Comparison of ENCODE assay signal across 8 cellular contexts in genomic region chr15:94555842-94556516, GRCh38.
"Had no signal": no experiment of that assay in that cellular context is flagged by ENCODE, and none has a peak within 500 bp of the region (broad histone marks: within the 10 kb centered on the region; RNA-seq: fewer than 3 reads in every experiment).

No MANE protein-coding gene starts in this region.

- H3K4me3 ChIP-seq: GM23338, K562 had no signal

- ATAC-seq: GM23338, K562 had no signal

- FAIRE-seq: H1, H54, K562 had no signal

- DNase-seq: H9, HCEC 1CT, IMR-90 had no signal

- H3K4me3 Mint-ChIP-seq: GM23338, H9 had no signal

- H3K9me3 Mint-ChIP-seq: GM23338, H9 had no signal

- H3K27ac Mint-ChIP-seq: GM23338, H9 had no signal

- H3K27ac ChIP-seq: HL-60 had no signal

- H3K4me1 Mint-ChIP-seq: GM23338, H9 had no signal
